13 cellular contexts compared by ENCODE assay signal in the genomic region with DNA sequence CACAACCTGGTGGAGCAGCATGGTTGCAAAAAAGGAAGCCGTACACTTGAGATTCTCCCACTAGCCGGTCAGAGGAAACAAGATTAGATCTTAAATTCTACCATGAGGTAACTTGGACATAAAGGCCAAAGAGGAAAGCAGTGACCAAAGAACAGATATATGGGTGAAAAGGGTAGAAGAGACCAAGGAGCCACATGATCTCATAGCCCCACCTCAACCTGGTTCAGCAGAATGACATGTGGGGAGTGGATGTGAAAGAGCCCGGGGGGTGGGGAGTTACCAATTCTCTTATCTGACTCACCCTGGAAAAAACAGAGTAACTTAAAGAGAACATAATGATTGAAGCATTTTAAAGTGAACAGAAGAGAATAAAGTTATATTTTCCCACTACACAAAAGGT.
"Had no signal": no experiment of that assay in that cellular context is flagged by ENCODE, and none has a peak within 500 bp of the region (broad histone marks: within the 10 kb centered on the region; RNA-seq: fewer than 3 reads in every experiment).

No MANE protein-coding gene starts in this region.

- H3K27ac Mint-ChIP-seq: activated CD8-positive, alpha-beta T cell treated with anti-CD3 and anti-CD28 coated beads, Interleukin-2, amount 10 ng/mL, durations not matched to agents 7 days and 5 days; activated naive CD4-positive, alpha-beta T cell treated with anti-CD3 and anti-CD28 coated beads, Interleukin-2, amount 10 ng/mL, durations not matched to agents 7 days and 5 days; stimulated activated effector memory CD8-positive, alpha-beta T cell treated with anti-CD3 and anti-CD28 coated beads, Interleukin-12 subunit alpha, Interleukin-12 subunit beta, amount 100 ng/mL, for 72 hours had no signal

- ATAC-seq: activated CD8-positive, alpha-beta T cell treated with anti-CD3 and anti-CD28 coated beads, Interleukin-2, amount 10 ng/mL, durations not matched to agents 7 days and 5 days; lower lobe of right lung; stimulated activated effector memory CD8-positive, alpha-beta T cell treated with anti-CD3 and anti-CD28 coated beads, Interleukin-12 subunit alpha, Interleukin-12 subunit beta, amount 100 ng/mL, for 72 hours had no signal

- H3K4me1 Mint-ChIP-seq: activated naive CD4-positive, alpha-beta T cell treated with anti-CD3 and anti-CD28 coated beads, Interleukin-2, amount 10 ng/mL, durations not matched to agents 7 days and 5 days; central memory CD8-positive, alpha-beta T cell; stimulated activated effector memory CD8-positive, alpha-beta T cell treated with anti-CD3 and anti-CD28 coated beads, Interleukin-12 subunit alpha, Interleukin-12 subunit beta, amount 100 ng/mL, for 72 hours had no signal

- H3K4me3 Mint-ChIP-seq: activated CD8-positive, alpha-beta T cell treated with anti-CD3 and anti-CD28 coated beads, Interleukin-2, amount 10 ng/mL, durations not matched to agents 7 days and 5 days; activated naive CD4-positive, alpha-beta T cell treated with anti-CD3 and anti-CD28 coated beads, Interleukin-2, amount 10 ng/mL, durations not matched to agents 7 days and 5 days; central memory CD8-positive, alpha-beta T cell; stimulated activated effector memory CD8-positive, alpha-beta T cell treated with anti-CD3 and anti-CD28 coated beads, Interleukin-12 subunit alpha, Interleukin-12 subunit beta, amount 100 ng/mL, for 72 hours had no signal

- H3K27me3 Mint-ChIP-seq: activated naive CD4-positive, alpha-beta T cell treated with anti-CD3 and anti-CD28 coated beads, Interleukin-2, amount 10 ng/mL, durations not matched to agents 7 days and 5 days; central memory CD8-positive, alpha-beta T cell had no signal

- H3K27me3 ChIP-seq: thyroid gland had no signal

- DNase-seq: activated CD4-positive, alpha-beta T cell treated with anti-CD3 and anti-CD28 coated beads for 4 hours; activated CD8-positive, alpha-beta T cell treated with anti-CD3 and anti-CD28 coated beads, Interleukin-2, amount 10 ng/mL, durations not matched to agents 7 days and 5 days; activated naive CD4-positive, alpha-beta T cell treated with anti-CD3 and anti-CD28 coated beads, Interleukin-2, amount 10 ng/mL, durations not matched to agents 7 days and 5 days; cortex of kidney; effector CD8-positive, alpha-beta T cell; hippocampal formation; lower lobe of right lung; midbrain; retina; thyroid gland had no signal

- H3K4me3 ChIP-seq: lower lobe of right lung, thyroid gland had no signal

- H3K36me3 Mint-ChIP-seq: activated naive CD4-positive, alpha-beta T cell treated with anti-CD3 and anti-CD28 coated beads, Interleukin-2, amount 10 ng/mL, durations not matched to agents 7 days and 5 days; stimulated activated effector memory CD8-positive, alpha-beta T cell treated with anti-CD3 and anti-CD28 coated beads, Interleukin-12 subunit alpha, Interleukin-12 subunit beta, amount 100 ng/mL, for 72 hours had no signal

- FAIRE-seq: urothelium cell line had no signal

- H3K36me3 ChIP-seq: lower lobe of right lung, thyroid gland had no signal
